Comparison of ENCODE assay signal across 8 cellular contexts in genomic region chrX:155263854-155264628, GRCh38. TPM values are rescaled to one million over a fixed set of nuclear protein-coding genes. Genes with fewer than 3 reads are reported as not detected.
DNase-seq lines count a peak whose midpoint lies in the region; ATAC-seq and TF ChIP-seq lines count a peak whose summit lies in the region.

RAB39B (minus strand) TSS chrX:155264491; CDS start chrX:155264288, 203 bp downstream.

- peak within 1 kb of the TSS; percentile 51 to 94 (median 78) for H3K4me3 Mint-ChIP-seq in CD8-positive, alpha-beta memory T cell
- peak within 1 kb of the TSS; percentile 69 to 83 (median 79) for H3K4me3 Mint-ChIP-seq in nephron

- H3K27me3 ChIP-seq in CD8-positive, alpha-beta memory T cell (ENCODE audit: insufficient read depth, low read length, poor library complexity, severe bottlenecking) = no peaks in the 10 kb centered on the region
- no peaks in the 10 kb centered on the region for H3K27me3 ChIP-seq in NT2/D1 (ENCODE audit: insufficient read depth, insufficient read length)

- no peaks in the 10 kb centered on the region for H3K36me3 ChIP-seq in CD8-positive, alpha-beta memory T cell (ENCODE audit: insufficient read depth, low read length)
- no peaks in the 10 kb centered on the region for H3K36me3 ChIP-seq in NT2/D1 (ENCODE audit: insufficient read depth, insufficient read length, low read length)

- H3K4me3 ChIP-seq in CD8-positive, alpha-beta memory T cell (ENCODE audit: low read length) = peak within 1 kb of the TSS; percentile 76
- H3K4me3 ChIP-seq in NT2/D1 (ENCODE audit: insufficient read length, low read depth) = peak within 1 kb of the TSS; percentile 57
- H3K4me3 ChIP-seq in fibroblast of mammary gland (ENCODE audit: control insufficient read depth, low read depth, low read length) = peak within 1 kb of the TSS; percentile 39

- CTCF ChIA-PET in CD8-positive, alpha-beta memory T cell (lab: Charles Lee) = no interaction called here

- ATAC-seq in GM19397 (IDR thresholded peaks at IDR 0.05; ENCODE audit: unreplicated experiment) (peak; percentile 95), HG03565 (IDR thresholded peaks at IDR 0.05; ENCODE audit: unreplicated experiment) (peak; percentile 80)

- DNase-seq in CD8-positive, alpha-beta memory T cell = peak; percentile 47 to 84 (median 67)
- DNase-seq in NT2/D1 (ENCODE audit: low read depth, low spot score) (peak; percentile 44), fibroblast of mammary gland (ENCODE audit: low read depth) (peak; percentile 75)
- DNase-seq in activated T-cell treated with anti-CD3 and anti-CD28 coated beads, Interleukin-2, amount 50 U/mL, for 48 hours = peak; percentile 77 to 80
- DNase-seq in stimulated activated naive CD4-positive, alpha-beta T cell treated with Interleukin-2 at 50 U/mL for 16 hours (lab: John Stamatoyannopoulos, UW) = peak; percentile 71

- no peaks in the 10 kb centered on the region for H3K9me3 ChIP-seq in CD8-positive, alpha-beta memory T cell (ENCODE audit: low read length)
- no peaks in the 10 kb centered on the region for H3K9me3 ChIP-seq in NT2/D1 (ENCODE audit: insufficient read depth, low read length)

- H3K27ac Mint-ChIP-seq in CD8-positive, alpha-beta memory T cell = peak within 1 kb of the TSS; percentile 64 to 98 (median 92)
- no peak within 1 kb of the TSS for H3K27ac Mint-ChIP-seq in nephron

- POLR2A ChIA-PET in CD8-positive, alpha-beta memory T cell (lab: Charles Lee) = interaction anchor here (1.1 to 1.5 kb wide), 2 partner anchors 47 to 237 kb away, joined by 3 to 4 read pairs; partner anchors contain the start of genes FUNDC2 and VBP1

- peaks cover 0 to 22% (median 4%) of the 10 kb centered on the region in 3 donors for H3K36me3 Mint-ChIP-seq in CD8-positive, alpha-beta memory T cell
- no peaks in the 10 kb centered on the region for H3K36me3 Mint-ChIP-seq in nephron (ENCODE audit: low read depth)

- peak within 1 kb of the TSS; percentile 61 for H3K9ac ChIP-seq in NT2/D1 (ENCODE audit: insufficient read length, low read depth)

- peaks cover 10% of the 10 kb centered on the region for H3K4me1 ChIP-seq in CD8-positive, alpha-beta memory T cell (ENCODE audit: insufficient read depth, low read length)
- H3K4me1 ChIP-seq in NT2/D1 (ENCODE audit: insufficient read depth, insufficient read length) = no peaks in the 10 kb centered on the region

- H3K4me1 Mint-ChIP-seq in CD8-positive, alpha-beta memory T cell = peaks cover 14 to 52% (median 29%) of the 10 kb centered on the region in 3 donors
- no peaks in the 10 kb centered on the region for H3K4me1 Mint-ChIP-seq in nephron

- H3K27me3 Mint-ChIP-seq in CD8-positive, alpha-beta memory T cell = peaks cover 0 to 3% of the 10 kb centered on the region in 2 donors
- H3K27me3 Mint-ChIP-seq in nephron (ENCODE audit: low read depth) = no peaks in the 10 kb centered on the region

- H3K9me3 Mint-ChIP-seq in CD8-positive, alpha-beta memory T cell = peaks cover 0 to 2% (median 0%) of the 10 kb centered on the region in 5 donors
- H3K9me3 Mint-ChIP-seq in nephron = peaks cover 12% of the 10 kb centered on the region

- peak within 1 kb of the TSS; percentile 76 for H3K27ac ChIP-seq in CD8-positive, alpha-beta memory T cell (ENCODE audit: low read depth, low read length)

- TF ChIP-seq CTCF in fibroblast of mammary gland (conservative IDR thresholded peaks at IDR 0.05; ENCODE audit: control insufficient read depth, insufficient read depth, low read depth, low read length) (no peak), nephron (IDR thresholded peaks at IDR 0.05; ENCODE audit: unreplicated experiment in 3 of 3) (no peak)

RNA-seq across cellular contexts. Expression of gene RAB39B, which starts in this region (rescaled TPM):
- total RNA-seq in CD8-positive, alpha-beta memory T cell = 10 to 100 TPM; 12.0 to 12.5 TPM
- polyA plus RNA-seq in CD8-positive, alpha-beta memory T cell = 7.2 TPM

Comparison
In these comparisons a context has a peak if more than half of its experiments do, and no peak if none do; other contexts are left out.
1. Peak in every context shown above with its lines: DNase-seq, ATAC-seq, H3K4me3 ChIP-seq and H3K27ac ChIP-seq.
2. H3K27ac Mint-ChIP-seq: peak in CD8-positive, alpha-beta memory T cell (8 of 8); none in nephron (0 of 3).